In the genomic region with DNA sequence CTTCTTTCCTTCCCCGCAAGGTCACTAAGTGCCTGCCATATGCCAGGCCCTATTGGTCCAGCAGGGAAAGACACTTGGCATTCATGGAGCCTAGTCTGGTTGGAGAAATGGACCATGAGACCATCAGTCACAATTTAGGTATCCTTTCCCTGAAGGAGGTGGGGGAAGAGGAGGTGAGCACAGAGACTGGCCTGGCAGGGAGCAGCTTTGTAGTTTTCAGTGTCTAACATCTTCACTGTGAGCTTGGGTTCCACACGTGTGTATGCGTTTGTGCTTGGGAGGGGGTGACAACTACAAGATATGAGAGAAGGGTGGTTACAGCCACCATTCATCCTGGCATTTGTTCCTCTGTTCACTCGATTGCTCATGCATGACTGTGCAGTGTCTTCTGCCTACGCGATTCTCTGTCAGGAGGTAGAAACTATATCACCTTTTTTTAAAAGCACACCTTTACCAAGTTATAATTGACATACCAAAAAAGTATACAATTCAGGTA, we compare ENCODE assay signal across 1 cellular context.
TF ChIP-seq lines count a peak whose summit lies in the region.

No MANE protein-coding gene starts in this region.

TF ChIP-seq in K562, 482 proteins besides CTCF, POLR2A, EP300 and RAD21:
- no peak for TF ChIP-seq ELF4 (CRISPR knock-in tag; IDR thresholded peaks at IDR 0.05)
- TF ChIP-seq MYC (IDR thresholded peaks at IDR 0.05; ENCODE audit: low read depth, low read length): no peak
- no peak for TF ChIP-seq MYC (CRISPR knock-in tag; IDR thresholded peaks at IDR 0.05; ENCODE audit: borderline replicate concordance, low read depth)
- TF ChIP-seq EGR1 (conservative IDR thresholded peaks at IDR 0.05): peak; percentile 20; the same call in 1 of the 2 replicates
- TF ChIP-seq ZFP36 (IDR thresholded peaks at IDR 0.05; ENCODE audit: low read depth, low read length, partially characterized antibody): no peak
- TF ChIP-seq ZNF436 (CRISPR knock-in tag; IDR thresholded peaks at IDR 0.05): no peak
- TF ChIP-seq SP2 (IDR thresholded peaks at IDR 0.05; ENCODE audit: extremely low read depth, low read depth, low read length, poor library complexity, severe bottlenecking): no peak
- TF ChIP-seq, protein P1, sequence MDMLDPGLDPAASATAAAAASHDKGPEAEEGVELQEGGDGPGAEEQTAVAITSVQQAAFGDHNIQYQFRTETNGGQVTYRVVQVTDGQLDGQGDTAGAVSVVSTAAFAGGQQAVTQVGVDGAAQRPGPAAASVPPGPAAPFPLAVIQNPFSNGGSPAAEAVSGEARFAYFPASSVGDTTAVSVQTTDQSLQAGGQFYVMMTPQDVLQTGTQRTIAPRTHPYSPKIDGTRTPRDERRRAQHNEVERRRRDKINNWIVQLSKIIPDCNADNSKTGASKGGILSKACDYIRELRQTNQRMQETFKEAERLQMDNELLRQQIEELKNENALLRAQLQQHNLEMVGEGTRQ (CRISPR knock-in tag; IDR thresholded peaks at IDR 0.05): no peak
- TF ChIP-seq ZKSCAN8 (CRISPR knock-in tag; IDR thresholded peaks at IDR 0.05): no peak
- TF ChIP-seq NFE2 (IDR thresholded peaks at IDR 0.05; ENCODE audit: low read depth): 0 out of 2 replicates have a peak, but pooled peaks have one; percentile 16
- no peak for TF ChIP-seq ZNF280B (CRISPR knock-in tag; IDR thresholded peaks at IDR 0.05)
- no peak for TF ChIP-seq PREB (CRISPR knock-in tag; IDR thresholded peaks at IDR 0.05)
- TF ChIP-seq MTA3 (IDR thresholded peaks at IDR 0.05; ENCODE audit: borderline replicate concordance): no peak
- no peak for TF ChIP-seq KLF1 (tag; IDR thresholded peaks at IDR 0.05)
- TF ChIP-seq SOX6 (IDR thresholded peaks at IDR 0.05): no peak
- TF ChIP-seq ZNF518B (CRISPR knock-in tag; IDR thresholded peaks at IDR 0.05): no peak
TF ChIP-seq in K562: peak in this region for 2.
